In genomic region chr2:70300771-70301343, GRCh38 we compare ENCODE assay signal across 8 cellular contexts. TPM values are rescaled to one million over a fixed set of nuclear protein-coding genes. Genes with fewer than 3 reads are reported as not detected.
DNase-seq lines count a peak whose midpoint lies in the region; ATAC-seq and TF ChIP-seq lines count a peak whose summit lies in the region.

No MANE protein-coding gene starts in this region.

- no peaks in the 10 kb centered on the region for H3K27me3 Mint-ChIP-seq in activated naive CD8-positive, alpha-beta T cell treated with anti-CD3 and anti-CD28 coated beads, Interleukin-2, amount 50 U/mL, for 24 hours

- H3K4me3 Mint-ChIP-seq in activated naive CD8-positive, alpha-beta T cell treated with anti-CD3 and anti-CD28 coated beads, Interleukin-2, amount 50 U/mL, for 24 hours, result peak overlapping the region; percentile 95

- H3K9ac ChIP-seq in liver (ENCODE audit: low read depth in 1 of 2, low read length in 2 of 2), result peak overlapping the region in 1 of 2 donors; percentile 67

- WGBS in heart right ventricle, 2 donors, result 59 to 60% methylated on average over 10 of the region's 10 CpGs
- WGBS in liver, result 49% methylated on average over 10 of the region's 10 CpGs

- peaks cover 37% of the 10 kb centered on the region for H3K4me1 Mint-ChIP-seq in activated naive CD8-positive, alpha-beta T cell treated with anti-CD3 and anti-CD28 coated beads, Interleukin-2, amount 50 U/mL, for 24 hours

- intact Hi-C loops in heart right ventricle (cut with DNase I), result loop anchor here in 7 of 10 donors (5.0 to 10.0 kb wide), 4 partner anchors 106 to 389 kb away; partner anchors contain the start of gene C2orf42 (in 1 of the 7)
- intact Hi-C loops in left ventricle myocardium superior (cut with micrococcal nuclease), result no loop called here
- intact Hi-C loops in upper lobe of right lung (cut with DNase I), result loop anchor here (10.0 kb wide), 1 partner anchor 386 kb away; the partner anchor contains the start of gene MXD1

- H3K9me3 ChIP-seq in heart right ventricle (no peaks in the 10 kb centered on the region), liver (ENCODE audit: control insufficient read depth in 4 of 4, low read length in 3 of 4) (no peaks in the 10 kb centered on the region), upper lobe of right lung (no peaks in the 10 kb centered on the region)

- peak overlapping the region in 9 of 10 donors; percentile 66 to 94 (median 91) for H3K27ac ChIP-seq in heart right ventricle
- peak overlapping the region; percentile 83 to 88 for H3K27ac ChIP-seq in liver (ENCODE audit: low read depth in 1 of 2, low read length in 2 of 2)
- peak overlapping the region; percentile 83 for H3K27ac ChIP-seq in upper lobe of right lung

- peak overlapping the region; percentile 95 for H3K27ac Mint-ChIP-seq in activated naive CD8-positive, alpha-beta T cell treated with anti-CD3 and anti-CD28 coated beads, Interleukin-2, amount 50 U/mL, for 24 hours

- H3K36me3 Mint-ChIP-seq in activated naive CD8-positive, alpha-beta T cell treated with anti-CD3 and anti-CD28 coated beads, Interleukin-2, amount 50 U/mL, for 24 hours (ENCODE audit: low read depth), result peaks cover 39% of the 10 kb centered on the region

- H3K36me3 ChIP-seq in heart right ventricle (peaks cover 0 to 48% (median 13%) of the 10 kb centered on the region in 9 donors), liver (ENCODE audit: control insufficient read depth in 4 of 4, insufficient read depth in 3 of 4, low read depth in 1 of 4, low read length in 3 of 4) (peaks cover 1 to 18% (median 12%) of the 10 kb centered on the region in 4 donors), upper lobe of right lung (peaks cover 37% of the 10 kb centered on the region)

- H3K4me3 ChIP-seq in heart right ventricle, result peak overlapping the region; percentile 68 to 100 (median 98)
- H3K4me3 ChIP-seq in liver (ENCODE audit: low read depth in 1 of 3, low read length in 3 of 3), result peak overlapping the region; percentile 86 to 98 (median 88)
- peak overlapping the region; percentile 86 for H3K4me3 ChIP-seq in upper lobe of right lung

- H3K9me3 Mint-ChIP-seq in activated naive CD8-positive, alpha-beta T cell treated with anti-CD3 and anti-CD28 coated beads, Interleukin-2, amount 50 U/mL, for 24 hours, result no peaks in the 10 kb centered on the region

- ATAC-seq in heart right ventricle, result no peak
- no peak for ATAC-seq in left ventricle myocardium superior
- ATAC-seq in activated naive CD8-positive, alpha-beta T cell treated with anti-CD3 and anti-CD28 coated beads, Interleukin-2, amount 50 U/mL, for 24 hours, result no peak
- no peak for ATAC-seq in upper lobe of right lung
- ATAC-seq in HG02970 (IDR thresholded peaks at IDR 0.05; ENCODE audit: low FRiP score, unreplicated experiment), result no peak

- TF ChIP-seq CTCF in heart right ventricle (IDR thresholded peaks at IDR 0.05) (peak in 1 of 9 donors; percentile 49), liver (IDR thresholded peaks at IDR 0.05; ENCODE audit: low read depth, low read length, missing input control) (no peak), upper lobe of right lung (IDR thresholded peaks at IDR 0.05) (no peak)

- H3K27me3 ChIP-seq in heart right ventricle, result no peaks in the 10 kb centered on the region
- H3K27me3 ChIP-seq in liver (ENCODE audit: control insufficient read depth in 4 of 4, insufficient read depth in 4 of 4, low read length in 3 of 4), result no peaks in the 10 kb centered on the region
- H3K27me3 ChIP-seq in upper lobe of right lung, result no peaks in the 10 kb centered on the region

- H3K4me1 ChIP-seq in heart right ventricle (peaks cover 0 to 15% (median 13%) of the 10 kb centered on the region in 9 donors), liver (ENCODE audit: control insufficient read depth in 4 of 4, insufficient read depth in 4 of 4, low read length in 3 of 4) (peaks cover 3 to 12% (median 7%) of the 10 kb centered on the region in 4 donors), upper lobe of right lung (peaks cover 9% of the 10 kb centered on the region)

- TF ChIP-seq RAD21 in liver (IDR thresholded peaks at IDR 0.05), result no peak

- DNase-seq in heart right ventricle, result no peak
- DNase-seq in left ventricle myocardium superior, result no peak
- no peak for DNase-seq in activated naive CD8-positive, alpha-beta T cell treated with anti-CD3 and anti-CD28 coated beads, Interleukin-2, amount 50 U/mL, for 24 hours
- no peak for DNase-seq in upper lobe of right lung
- DNase-seq in NCI-H1105 treated with DMSO at 0.1 percent for 48 hours (lab: John Stamatoyannopoulos, UW), result no peak
- no peak for DNase-seq in HUDEP-2 (lab: John Stamatoyannopoulos, UW; ENCODE audit: unreplicated experiment in 76 of 76)

TF ChIP-seq in liver, 16 proteins besides CTCF, POLR2A, EP300 and RAD21:
- TF ChIP-seq, protein P1, sequence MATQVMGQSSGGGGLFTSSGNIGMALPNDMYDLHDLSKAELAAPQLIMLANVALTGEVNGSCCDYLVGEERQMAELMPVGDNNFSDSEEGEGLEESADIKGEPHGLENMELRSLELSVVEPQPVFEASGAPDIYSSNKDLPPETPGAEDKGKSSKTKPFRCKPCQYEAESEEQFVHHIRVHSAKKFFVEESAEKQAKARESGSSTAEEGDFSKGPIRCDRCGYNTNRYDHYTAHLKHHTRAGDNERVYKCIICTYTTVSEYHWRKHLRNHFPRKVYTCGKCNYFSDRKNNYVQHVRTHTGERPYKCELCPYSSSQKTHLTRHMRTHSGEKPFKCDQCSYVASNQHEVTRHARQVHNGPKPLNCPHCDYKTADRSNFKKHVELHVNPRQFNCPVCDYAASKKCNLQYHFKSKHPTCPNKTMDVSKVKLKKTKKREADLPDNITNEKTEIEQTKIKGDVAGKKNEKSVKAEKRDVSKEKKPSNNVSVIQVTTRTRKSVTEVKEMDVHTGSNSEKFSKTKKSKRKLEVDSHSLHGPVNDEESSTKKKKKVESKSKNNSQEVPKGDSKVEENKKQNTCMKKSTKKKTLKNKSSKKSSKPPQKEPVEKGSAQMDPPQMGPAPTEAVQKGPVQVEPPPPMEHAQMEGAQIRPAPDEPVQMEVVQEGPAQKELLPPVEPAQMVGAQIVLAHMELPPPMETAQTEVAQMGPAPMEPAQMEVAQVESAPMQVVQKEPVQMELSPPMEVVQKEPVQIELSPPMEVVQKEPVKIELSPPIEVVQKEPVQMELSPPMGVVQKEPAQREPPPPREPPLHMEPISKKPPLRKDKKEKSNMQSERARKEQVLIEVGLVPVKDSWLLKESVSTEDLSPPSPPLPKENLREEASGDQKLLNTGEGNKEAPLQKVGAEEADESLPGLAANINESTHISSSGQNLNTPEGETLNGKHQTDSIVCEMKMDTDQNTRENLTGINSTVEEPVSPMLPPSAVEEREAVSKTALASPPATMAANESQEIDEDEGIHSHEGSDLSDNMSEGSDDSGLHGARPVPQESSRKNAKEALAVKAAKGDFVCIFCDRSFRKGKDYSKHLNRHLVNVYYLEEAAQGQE (IDR thresholded peaks at IDR 0.05), result no peak
- TF ChIP-seq TAF1 (conservative IDR thresholded peaks at IDR 0.05) (no peak), SP1 (IDR thresholded peaks at IDR 0.05) (no peak), RXRA (IDR thresholded peaks at IDR 0.05) (no peak), HNF4A (conservative IDR thresholded peaks at IDR 0.05) (no peak), HNF4G (IDR thresholded peaks at IDR 0.05) (no peak), ZBTB33 (IDR thresholded peaks at IDR 0.05) (no peak), FOXA2 (IDR thresholded peaks at IDR 0.05) (no peak), NR2F2 (IDR thresholded peaks at IDR 0.05) (no peak)
TF ChIP-seq in liver: peak in this region for 0.

RNA-seq across cellular contexts. Expression of gene FAM136A, which starts 1.0 kb away (rescaled TPM):
- total RNA-seq in heart right ventricle (10 to 100 TPM; 17.6 to 26.9 (median 21.0) TPM), left ventricle myocardium superior (28.5 TPM), liver (10 to 100 TPM; 22.5 to 26.0 TPM), upper lobe of right lung (21.7 TPM)
- polyA plus RNA-seq in heart right ventricle (10 to 100 TPM; 18.3 to 29.2 TPM), liver (10 to 100 TPM; 20.9 to 35.8 TPM)

RNA-seq across cellular contexts. Expression of gene SNRPG, which starts 7.3 kb away (rescaled TPM):
- total RNA-seq in heart right ventricle (100 to 1,000 TPM in 8 of 10 donors, 10 to 100 TPM in 2; 89.9 to 171 (median 113) TPM), left ventricle myocardium superior (129 TPM), liver (100 to 1,000 TPM in 1 of 2 donors, 10 to 100 TPM in 1; 50.5 to 100 TPM), upper lobe of right lung (96.8 TPM)
- polyA plus RNA-seq in heart right ventricle (100 to 1,000 TPM; 158 to 263 TPM), liver (100 to 1,000 TPM in 1 of 2 donors, 10 to 100 TPM in 1; 45.5 to 213 TPM)

RNA-seq across cellular contexts. Expression of gene PCYOX1, which starts 42.9 kb away (rescaled TPM):
- 100 to 1,000 TPM in 1 of 10 donors, 10 to 100 TPM in 9; 72.5 to 151 (median 84.2) TPM for total RNA-seq in heart right ventricle
- polyA plus RNA-seq in heart right ventricle, result 10 to 100 TPM; 10.5 to 21.3 TPM
- 110 TPM for total RNA-seq in left ventricle myocardium superior
- 10 to 100 TPM; 38.4 to 85.2 TPM for total RNA-seq in liver
- polyA plus RNA-seq in liver, result 10 to 100 TPM; 25.6 to 51.9 TPM
- 157 TPM for total RNA-seq in upper lobe of right lung

RNA-seq across cellular contexts. Expression of gene TIA1, which starts 52.4 kb away (rescaled TPM):
- total RNA-seq in heart right ventricle (10 to 100 TPM; 33.8 to 58.1 (median 43.2) TPM), left ventricle myocardium superior (51.2 TPM), liver (10 to 100 TPM; 55.1 to 56.2 TPM), upper lobe of right lung (110 TPM)
- polyA plus RNA-seq in heart right ventricle (100 to 1,000 TPM in 1 of 2 donors, 10 to 100 TPM in 1; 18.8 to 107 TPM), liver (10 to 100 TPM; 10.2 to 38.0 TPM)
